In genomic region chr17:31092475-31093064, GRCh38 we compare ENCODE assay signal across 20 cellular contexts. TPM values are rescaled to one million over a fixed set of nuclear protein-coding genes. Genes with fewer than 3 reads are reported as not detected.
DNase-seq lines count a peak whose midpoint lies in the region; ATAC-seq, FAIRE-seq and TF ChIP-seq lines count a peak whose summit lies in the region.
"Had no signal": no experiment of that assay in that cellular context is flagged by ENCODE, and none has a peak within 500 bp of the region (broad histone marks: within the 10 kb centered on the region; RNA-seq: fewer than 3 reads in every experiment).

No MANE protein-coding gene starts in this region.

- H4K91ac ChIP-seq in H1 (replicated peaks; ENCODE audit: insufficient read length, low read length), result no peak overlapping the region

- CTCF ChIA-PET in H1 (lab: Charles Lee; ENCODE audit: partially characterized antibody), result interaction anchor here (0.7 to 1.4 kb wide), 4 partner anchors 21 to 245 kb away, joined by 3 to 6 read pairs (median 4); no protein-coding TSS in a partner anchor

- no peak overlapping the region for H3K27ac Mint-ChIP-seq in activated CD4-positive, alpha-beta T cell treated with anti-CD3 and anti-CD28 coated beads, Interleukin-2, amount 10 ng/mL, durations not matched to agents 24 days and 14 days
- H3K27ac Mint-ChIP-seq: activated CD4-positive, alpha-beta memory T cell treated with anti-CD3 and anti-CD28 coated beads, Interleukin-2, amount 10 ng/mL, durations not matched to agents 7 days and 5 days; activated naive CD8-positive, alpha-beta T cell treated with anti-CD3 and anti-CD28 coated beads, Interleukin-2, amount 50 U/mL, for 24 hours; activated T-cell treated with anti-CD3 and anti-CD28 coated beads, Interleukin-2, amount 50 U/mL, for 72 hours had no signal

- intact Hi-C loops in activated CD4-positive, alpha-beta T cell treated with anti-CD3 and anti-CD28 coated beads, Interleukin-2, amount 10 ng/mL, durations not matched to agents 24 days and 14 days (cut with micrococcal nuclease), result no loop called here
- intact Hi-C loops in dorsolateral prefrontal cortex (cut with DNase I), result loop anchor here (5.0 to 10.0 kb wide), 5 partner anchors 85 to 292 kb away; partner anchors contain the start of gene EVI2A (in 1 of the 2)

- H4K5ac ChIP-seq in H1 (ENCODE audit: insufficient read length, low read depth, low read length), result no peak overlapping the region

- peaks cover 4% of the 10 kb centered on the region; the same call in 1 of the 2 replicates for H3K23me2 ChIP-seq in H1 (ENCODE audit: low read depth, low read length)

- peaks cover 16% of the 10 kb centered on the region for H3K4me1 Mint-ChIP-seq in activated CD4-positive, alpha-beta T cell treated with anti-CD3 and anti-CD28 coated beads, Interleukin-2, amount 10 ng/mL, durations not matched to agents 24 days and 14 days

- H2BK12ac ChIP-seq in H1 (ENCODE audit: low read depth, low read length), result no peak overlapping the region

- no peak overlapping the region for H4K8ac ChIP-seq in H1 (ENCODE audit: extremely low read depth, insufficient read depth, low read length)

- H3K4me3 ChIP-seq in Loucy (ENCODE audit: low read length, poor library complexity, severe bottlenecking) (no peak overlapping the region), H1 (ENCODE audit: extremely low read depth in 1 of 4, insufficient read depth in 2 of 4, low read depth in 3 of 4, low read length in 4 of 4) (no peak overlapping the region), osteoblast (ENCODE audit: insufficient read depth, low read length) (no peak overlapping the region), dorsolateral prefrontal cortex (no peak overlapping the region)
- H3K4me3 ChIP-seq: A549, right atrium auricular region, uterus had no signal

- H3F3A ChIP-seq in Loucy (ENCODE audit: low read depth), result no peaks in the 10 kb centered on the region

- H3K79me2 ChIP-seq in Loucy (ENCODE audit: insufficient read depth, low read length) (peaks cover 29% of the 10 kb centered on the region), H1 (ENCODE audit: control insufficient read depth in 1 of 2, insufficient read depth in 2 of 2, low read length in 2 of 2) (peaks cover 0 to 17% of the 10 kb centered on the region in 2 experiments; a peak in 2 of 4 replicates), osteoblast (ENCODE audit: insufficient read depth, low read length) (peaks cover 26% of the 10 kb centered on the region)

- no peaks in the 10 kb centered on the region for H3K9me2 ChIP-seq in Loucy (replicated peaks; ENCODE audit: low read depth, low read length)

- no peak overlapping the region for H2BK120ac ChIP-seq in H1 (replicated peaks; ENCODE audit: low read depth, low read length)

- no peak overlapping the region for H3K9ac ChIP-seq in Loucy (ENCODE audit: low read depth, low read length, poor library complexity, severe bottlenecking)
- no peak overlapping the region for H3K9ac ChIP-seq in H1 (replicated peaks in 1 of 4; ENCODE audit: extremely low read depth in 1 of 4, low read depth in 3 of 4, low read length in 3 of 4)

- H2BK20ac ChIP-seq in H1 (ENCODE audit: low read length), result no peak overlapping the region

- H3K4ac ChIP-seq in H1 (replicated peaks; ENCODE audit: insufficient read length, low read depth, low read length), result no peak overlapping the region

- H3K18ac ChIP-seq in H1 (ENCODE audit: extremely low read depth, low read length), result no peak overlapping the region

- H3K23ac ChIP-seq in H1 (ENCODE audit: insufficient read length), result no peak overlapping the region

- H3K4me3 Mint-ChIP-seq in activated CD4-positive, alpha-beta T cell treated with anti-CD3 and anti-CD28 coated beads, Interleukin-2, amount 10 ng/mL, durations not matched to agents 24 days and 14 days, result peak overlapping the region; percentile 25
- H3K4me3 Mint-ChIP-seq: activated naive CD8-positive, alpha-beta T cell treated with anti-CD3 and anti-CD28 coated beads, Interleukin-2, amount 50 U/mL, for 24 hours had no signal

- H3K27ac ChIP-seq in H1 (ENCODE audit: low read depth, low read length) (no peak overlapping the region), osteoblast (ENCODE audit: low read depth, low read length) (no peak overlapping the region), dorsolateral prefrontal cortex (peak overlapping the region in 1 of 59 donors; percentile 18)
- H3K27ac ChIP-seq: right atrium auricular region, uterus had no signal

- peak; percentile 27 to 29; a peak in 2 of 4 replicates for TF ChIP-seq RAD21 in H1 (IDR thresholded peaks at IDR 0.05 in 1 of 2, conservative IDR thresholded peaks at IDR 0.05 in 1 of 2; ENCODE audit: low read depth in 2 of 2, low read length in 2 of 2)

- peaks cover 17% of the 10 kb centered on the region for H3K4me1 ChIP-seq in Loucy (ENCODE audit: insufficient read depth, low read length, poor library complexity, severe bottlenecking)
- peaks cover 0 to 5% (median 3%) of the 10 kb centered on the region in 4 experiments; a peak in 5 of 7 replicates for H3K4me1 ChIP-seq in H1 (replicated peaks in 1 of 4; ENCODE audit: control insufficient read depth in 3 of 4, insufficient read depth in 4 of 4, low read length in 3 of 4)
- peaks cover 17% of the 10 kb centered on the region for H3K4me1 ChIP-seq in osteoblast (ENCODE audit: insufficient read depth, low read length)
- H3K4me1 ChIP-seq: uterus had no signal

- H3K36me3 Mint-ChIP-seq in activated CD4-positive, alpha-beta T cell treated with anti-CD3 and anti-CD28 coated beads, Interleukin-2, amount 10 ng/mL, durations not matched to agents 24 days and 14 days (ENCODE audit: low read depth), result no peaks in the 10 kb centered on the region

- H2AK5ac ChIP-seq in H1 (ENCODE audit: low read depth, low read length), result no peak overlapping the region

- no peak for DNase-seq in activated CD4-positive, alpha-beta T cell treated with anti-CD3 and anti-CD28 coated beads, Interleukin-2, amount 10 ng/mL, durations not matched to agents 24 days and 14 days
- DNase-seq in activated CD4-positive, alpha-beta T cell treated with anti-CD3 and anti-CD28 coated beads, Interleukin-2, amount 50 U/mL, for 48 hours, result no peak
- DNase-seq in H1 (ENCODE audit: low read depth in 1 of 2, low spot score in 2 of 2) (no peak), osteoblast (ENCODE audit: insufficient read length, low spot score, missing footprints) (no peak), dorsolateral prefrontal cortex (no peak), NCI-H128 (lab: John Stamatoyannopoulos, UW; ENCODE audit: unreplicated experiment) (no peak)
- DNase-seq: activated CD4-positive, alpha-beta memory T cell treated with anti-CD3 and anti-CD28 coated beads, Interleukin-2, amount 10 ng/mL, durations not matched to agents 7 days and 5 days; activated naive CD8-positive, alpha-beta T cell treated with anti-CD3 and anti-CD28 coated beads, Interleukin-2, amount 50 U/mL, for 24 hours; activated T-cell treated with anti-CD3 and anti-CD28 coated beads, Interleukin-2, amount 50 U/mL, for 72 hours; head of caudate nucleus; NCI-H2081; NCI-H69; stimulated activated CD4-positive, alpha-beta T cell treated with anti-CD3 and anti-CD28 coated beads, Interleukin-1b, Interleukin-23, amount 100 ng/mL, for 48 hours; uterus had no signal

- H2BK15ac ChIP-seq in H1 (ENCODE audit: low read length), result no peak overlapping the region

- no peaks in the 10 kb centered on the region for H3K9me3 Mint-ChIP-seq in activated CD4-positive, alpha-beta T cell treated with anti-CD3 and anti-CD28 coated beads, Interleukin-2, amount 10 ng/mL, durations not matched to agents 24 days and 14 days
- H3K9me3 Mint-ChIP-seq: activated CD4-positive, alpha-beta memory T cell treated with anti-CD3 and anti-CD28 coated beads, Interleukin-2, amount 10 ng/mL, durations not matched to agents 7 days and 5 days; activated naive CD8-positive, alpha-beta T cell treated with anti-CD3 and anti-CD28 coated beads, Interleukin-2, amount 50 U/mL, for 24 hours; activated T-cell treated with anti-CD3 and anti-CD28 coated beads, Interleukin-2, amount 50 U/mL, for 72 hours had no signal

- no peaks in the 10 kb centered on the region for H3K27me3 ChIP-seq in Loucy (ENCODE audit: insufficient read depth, low read length, poor library complexity, severe bottlenecking)
- H3K27me3 ChIP-seq in H1 (replicated peaks in 1 of 4; ENCODE audit: control insufficient read depth in 3 of 4, extremely low read depth in 1 of 4, insufficient read depth in 3 of 4, low read length in 3 of 4), result no peaks in the 10 kb centered on the region
- H3K27me3 ChIP-seq in osteoblast (ENCODE audit: insufficient read depth, low read length), result no peaks in the 10 kb centered on the region
- H3K27me3 ChIP-seq in dorsolateral prefrontal cortex, result no peaks in the 10 kb centered on the region
- H3K27me3 ChIP-seq: right atrium auricular region, uterus had no signal

- H3K14ac ChIP-seq in H1 (ENCODE audit: insufficient read length), result no peak overlapping the region

- H4K20me1 ChIP-seq in Loucy (ENCODE audit: insufficient read depth, low read length, poor library complexity, severe bottlenecking) (no peaks in the 10 kb centered on the region), H1 (replicated peaks in 1 of 2; ENCODE audit: control insufficient read depth in 1 of 2, insufficient read depth in 2 of 2, low read length in 2 of 2) (no peaks in the 10 kb centered on the region), osteoblast (ENCODE audit: insufficient read depth, low read length) (peaks cover 9% of the 10 kb centered on the region)

- no peak overlapping the region for H2BK5ac ChIP-seq in H1 (ENCODE audit: low read depth, low read length)

- no peaks in the 10 kb centered on the region for H3K79me1 ChIP-seq in H1 (ENCODE audit: low read depth, low read length)

- H3K4me2 ChIP-seq in Loucy (ENCODE audit: low read depth, low read length, poor library complexity, severe bottlenecking) (no peak overlapping the region), H1 (ENCODE audit: insufficient read depth in 1 of 2, low read depth in 2 of 2, low read length in 2 of 2) (no peak overlapping the region), osteoblast (ENCODE audit: insufficient read depth, low read length) (no peak overlapping the region)
- H3K4me2 ChIP-seq: A549 had no signal

- ATAC-seq in HG03045 (IDR thresholded peaks at IDR 0.05; ENCODE audit: unreplicated experiment), result no peak
- ATAC-seq: A549; activated naive CD8-positive, alpha-beta T cell treated with anti-CD3 and anti-CD28 coated beads, Interleukin-2, amount 50 U/mL, for 24 hours; activated T-cell treated with anti-CD3 and anti-CD28 coated beads, Interleukin-2, amount 50 U/mL, for 72 hours had no signal

- H3K36me3 ChIP-seq in Loucy (ENCODE audit: insufficient read depth, low read length) (no peaks in the 10 kb centered on the region), H1 (ENCODE audit: control insufficient read depth in 2 of 4, insufficient read depth in 4 of 4, low read length in 3 of 4) (no peaks in the 10 kb centered on the region), osteoblast (ENCODE audit: insufficient read depth, low read length) (no peaks in the 10 kb centered on the region)
- H3K36me3 ChIP-seq: right atrium auricular region, uterus had no signal

- no peak for FAIRE-seq in H1 (lab: Jason Lieb, UNC)
- FAIRE-seq: A549, bronchial epithelial cell, islet of Langerhans had no signal

- H3K9me3 ChIP-seq in Loucy (ENCODE audit: insufficient read depth, low read depth, low read length), result no peaks in the 10 kb centered on the region
- H3K9me3 ChIP-seq in H1 (ENCODE audit: insufficient read depth in 2 of 2, low read depth in 1 of 2, low read length in 1 of 2), result no peaks in the 10 kb centered on the region
- H3K9me3 ChIP-seq in osteoblast (ENCODE audit: low read depth, low read length), result no peaks in the 10 kb centered on the region
- H3K9me3 ChIP-seq: A549, right atrium auricular region, uterus had no signal

- peak overlapping the region; percentile 66 for H2AFZ ChIP-seq in Loucy (ENCODE audit: low read length)
- no peak overlapping the region for H2AFZ ChIP-seq in H1 (ENCODE audit: low read length)
- H2AFZ ChIP-seq in osteoblast (ENCODE audit: low read length), result peak overlapping the region; percentile 80

- 93% methylated on average over 1 of the region's 1 CpG; no CpG with 5 or more reads in 1 of the 2 experiments for WGBS in H1 (ENCODE audit: extremely low coverage in 1 of 2, insufficient coverage in 1 of 2, insufficient read length in 1 of 2, insufficient replicate concordance in 2 of 2, low coverage in 1 of 2, low lambda C conversion rate in 2 of 2, missing lambda C conversion rate in 1 of 2), 2 experiments

- no peak overlapping the region for H3K56ac ChIP-seq in H1 (replicated peaks; ENCODE audit: insufficient read length, low read depth, low read length)

- H3K27me3 Mint-ChIP-seq in activated CD4-positive, alpha-beta T cell treated with anti-CD3 and anti-CD28 coated beads, Interleukin-2, amount 10 ng/mL, durations not matched to agents 24 days and 14 days, result no peaks in the 10 kb centered on the region
- H3K27me3 Mint-ChIP-seq: activated naive CD8-positive, alpha-beta T cell treated with anti-CD3 and anti-CD28 coated beads, Interleukin-2, amount 50 U/mL, for 24 hours had no signal

- no peak for TF ChIP-seq POLR2A in H1 (IDR thresholded peaks at IDR 0.05; ENCODE audit: control extremely low read depth in 1 of 2, low read depth in 2 of 2, low read length in 2 of 2)

- TF ChIP-seq EP300 in H1 (IDR thresholded peaks at IDR 0.05; ENCODE audit: borderline replicate concordance in 1 of 2, low read depth in 2 of 2, low read length in 2 of 2), result no peak

- POLR2A ChIA-PET in H1 (lab: Charles Lee; ENCODE audit: partially characterized antibody), result no interaction called here

- TF ChIP-seq CTCF in Loucy (conservative IDR thresholded peaks at IDR 0.05; ENCODE audit: low read length) (peak; percentile 24; the same call in 1 of the 2 replicates), H1 (IDR thresholded peaks at IDR 0.05; ENCODE audit: control extremely low read depth in 1 of 3, insufficient read depth in 1 of 3, low read depth in 1 of 3, low read length in 3 of 3) (no peak), osteoblast (IDR thresholded peaks at IDR 0.05; ENCODE audit: extremely low read depth, low read depth, low read length) (no peak), dorsolateral prefrontal cortex (IDR thresholded peaks at IDR 0.05 in 54 of 56, conservative IDR thresholded peaks at IDR 0.05 in 2 of 56; ENCODE audit: low read depth in 1 of 56, partially characterized antibody in 56 of 56) (no peak)

RNA-seq across cellular contexts. Expression of gene NF1, which starts 2.2 kb away (rescaled TPM):
- 28.5 and 28.9 TPM in 2 replicates for total RNA-seq in activated CD4-positive, alpha-beta T cell treated with anti-CD3 and anti-CD28 coated beads, Interleukin-2, amount 10 ng/mL, durations not matched to agents 24 days and 14 days
- 27.5 and 29.6 TPM in 2 replicates for total RNA-seq in H1 (2021; fragmentation: NEBNext Ultra II Directional; extraction: Animal tissue kit (Norgen Biotek cat#: 25700))
- 12.4 and 19.3 TPM in 2 replicates for polyA plus RNA-seq in H1 (2011; rRNA removed)
- 15.7 TPM for polyA plus RNA-seq in H1 (2011; cell fraction: cytosol; rRNA removed)
- polyA plus RNA-seq in H1 (2011; cell fraction: nucleus; rRNA removed), result 22.9 TPM
- polyA plus RNA-seq in H1 (2012, experiment 1 of 2), result 10.0 to 16.9 TPM (median 14.7 TPM) in 4 replicates
- 0.98 TPM for polyA plus RNA-seq in H1 (2012, experiment 2 of 2)
- 10.2 TPM for polyA plus RNA-seq in H1 (2013, experiment 1 of 2)
- polyA plus RNA-seq in H1 (2013, experiment 2 of 2), result 10.8 TPM
- polyA minus RNA-seq in H1 (2011; rRNA and poly(A)+ RNA removed), result 79.8 and 117 TPM in 2 replicates
- polyA minus RNA-seq in H1 (2011; cell fraction: cytosol; rRNA and poly(A)+ RNA removed), result 43.6 TPM
- 113 TPM for polyA minus RNA-seq in H1 (2011; cell fraction: nucleus; rRNA and poly(A)+ RNA removed)
- total RNA-seq in osteoblast (67.0 and 72.2 TPM in 2 replicates), dorsolateral prefrontal cortex (100 to 1,000 TPM in 114 of 120 experiments, 10 to 100 TPM in 6; 89.8 to 145 (median 119) TPM)
